27 cellular contexts compared by ENCODE assay signal in the genomic region with DNA sequence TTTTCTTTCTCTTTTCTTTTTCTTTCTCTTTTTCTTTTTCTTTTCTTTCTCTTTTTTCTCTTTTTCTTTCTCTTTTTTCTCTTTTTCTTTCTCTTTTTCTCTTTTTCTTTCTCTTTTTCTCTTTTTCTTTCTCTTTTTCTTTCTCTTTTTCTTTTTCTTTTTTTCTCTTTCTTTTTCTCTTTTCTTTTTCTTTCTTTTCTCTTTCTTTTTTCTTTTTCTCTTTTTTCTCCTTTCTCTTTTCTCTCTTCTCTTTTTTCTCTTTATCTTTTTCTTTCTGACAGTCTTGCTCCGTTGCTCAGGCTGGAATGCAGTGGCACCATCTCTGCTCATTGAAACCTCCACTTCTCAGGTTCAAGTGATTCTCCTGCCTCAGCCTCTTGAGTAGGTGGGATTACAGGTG.
"Had no signal": no experiment of that assay in that cellular context is flagged by ENCODE, and none has a peak within 500 bp of the region (broad histone marks: within the 10 kb centered on the region; RNA-seq: fewer than 3 reads in every experiment).

No MANE protein-coding gene starts in this region.

- H3K27me3 Mint-ChIP-seq: effector memory CD8-positive, alpha-beta T cell; naive B cell had no signal

- H3K9me3 ChIP-seq: esophagus squamous epithelium, left lung, mucosa of descending colon, prostate gland, right atrium auricular region, sigmoid colon, stomach, thyroid gland, vagina had no signal

- H3K4me1 Mint-ChIP-seq: mesothelial cell of epicardium; nephron progenitor cell; stimulated activated effector memory CD8-positive, alpha-beta T cell treated with anti-CD3 and anti-CD28 coated beads, Interleukin-12 subunit alpha, Interleukin-12 subunit beta, amount 100 ng/mL, for 72 hours had no signal

- H3K36me3 Mint-ChIP-seq: mesothelial cell of epicardium; naive B cell; stimulated activated effector memory CD8-positive, alpha-beta T cell treated with anti-CD3 and anti-CD28 coated beads, Interleukin-12 subunit alpha, Interleukin-12 subunit beta, amount 100 ng/mL, for 72 hours had no signal

- DNase-seq: dermis blood vessel endothelial cell; effector memory CD8-positive, alpha-beta T cell; erythroblast; esophagus squamous epithelium; foreskin melanocyte; glutamatergic neuron; heart right ventricle; hippocampal formation; left cardiac atrium; left lung; mesenchymal stem cell; mucosa of descending colon; naive B cell; nephron progenitor cell; nucleus accumbens; sigmoid colon; stimulated activated CD4-positive, alpha-beta T cell treated with anti-CD3 and anti-CD28 coated beads, Interleukin-2, amount 100 ng/mL, for 24 hours; stimulated activated CD4-positive, alpha-beta T cell treated with anti-CD3 and anti-CD28 coated beads, Interleukin-4, amount 100 ng/mL, for 24 hours; stimulated activated naive CD4-positive, alpha-beta T cell treated with Interleukin-2 at 50 U/mL for 16 hours; stomach; thyroid gland; trophoblast cell had no signal

- H3K27ac Mint-ChIP-seq: effector memory CD8-positive, alpha-beta T cell; mesothelial cell of epicardium; naive B cell; nephron progenitor cell; stimulated activated effector memory CD8-positive, alpha-beta T cell treated with anti-CD3 and anti-CD28 coated beads, Interleukin-12 subunit alpha, Interleukin-12 subunit beta, amount 100 ng/mL, for 72 hours had no signal

- H3K27ac ChIP-seq: esophagus squamous epithelium, heart right ventricle, left lung, prostate gland, right atrium auricular region, sigmoid colon, stomach, thyroid gland, vagina had no signal

- ATAC-seq: effector memory CD8-positive, alpha-beta T cell; heart right ventricle; left cardiac atrium; left lung; mucosa of descending colon; stimulated activated effector memory CD8-positive, alpha-beta T cell treated with anti-CD3 and anti-CD28 coated beads, Interleukin-12 subunit alpha, Interleukin-12 subunit beta, amount 100 ng/mL, for 72 hours had no signal

- H3K27me3 ChIP-seq: esophagus squamous epithelium, heart right ventricle, left lung, right atrium auricular region, sigmoid colon, stomach, thyroid gland, vagina had no signal

- H3K4me3 Mint-ChIP-seq: effector memory CD8-positive, alpha-beta T cell; mesothelial cell of epicardium; naive B cell; nephron progenitor cell; stimulated activated effector memory CD8-positive, alpha-beta T cell treated with anti-CD3 and anti-CD28 coated beads, Interleukin-12 subunit alpha, Interleukin-12 subunit beta, amount 100 ng/mL, for 72 hours had no signal

- H3K9me3 Mint-ChIP-seq: nephron progenitor cell had no signal
